ENCODE assay signal across 8 cellular contexts in genomic region chr22:27718186-27719032, GRCh38.
DNase-seq lines count a peak whose midpoint lies in the region; ATAC-seq and TF ChIP-seq lines count a peak whose summit lies in the region.

No MANE protein-coding gene starts in this region.

- H3K27me3 ChIP-seq in ascending aorta (no peaks in the 10 kb centered on the region), iPS-15b (ENCODE audit: control insufficient read depth, insufficient read depth, low read length) (no peaks in the 10 kb centered on the region), stomach (no peaks in the 10 kb centered on the region)

- WGBS in stomach, 5 donors, result 23 to 42% (median 35%) methylated on average over 8 to 10 of the region's 10 CpGs

- peak; percentile 62 for TF ChIP-seq EP300 in stomach (IDR thresholded peaks at IDR 0.05)

- no peaks in the 10 kb centered on the region for H3K9me3 ChIP-seq in ascending aorta
- H3K9me3 ChIP-seq in iPS-15b (ENCODE audit: control insufficient read depth, insufficient read depth, low read length), result no peaks in the 10 kb centered on the region
- peaks cover 0 to 9% (median 2%) of the 10 kb centered on the region in 4 donors for H3K9me3 ChIP-seq in stomach

- peak overlapping the region; percentile 13 for H3K9ac ChIP-seq in iPS-15b (ENCODE audit: low read depth, low read length)

- H3K27ac ChIP-seq in ascending aorta (peak overlapping the region in 1 of 2 donors; percentile 46), stomach (peak overlapping the region in 3 of 5 donors; percentile 3 to 60 (median 55))

- H3K36me3 ChIP-seq in ascending aorta (no peaks in the 10 kb centered on the region), iPS-15b (ENCODE audit: control insufficient read depth, insufficient read depth, low read length) (peaks cover 11% of the 10 kb centered on the region), stomach (no peaks in the 10 kb centered on the region)

- no peak overlapping the region for H3K4me3 ChIP-seq in HFF-Myc (replicated peaks; ENCODE audit: low read depth, low read length)
- no peak overlapping the region for H3K4me3 ChIP-seq in ascending aorta
- no peak overlapping the region for H3K4me3 ChIP-seq in iPS-15b (ENCODE audit: low read depth, low read length)
- H3K4me3 ChIP-seq in stomach, result no peak overlapping the region

- H3K4me1 ChIP-seq in ascending aorta, result peaks cover 2 to 3% of the 10 kb centered on the region in 2 donors
- peaks cover 18% of the 10 kb centered on the region for H3K4me1 ChIP-seq in iPS-15b (ENCODE audit: control insufficient read depth, insufficient read depth, low read length)
- peaks cover 0 to 21% (median 7%) of the 10 kb centered on the region in 4 donors for H3K4me1 ChIP-seq in stomach

- no peak for TF ChIP-seq POLR2A in stomach (IDR thresholded peaks at IDR 0.05)

- intact Hi-C loops in ascending aorta (cut with DNase I), result loop anchor here (2.0 to 5.0 kb wide), 2 partner anchors 28 to 46 kb away; no protein-coding TSS in a partner anchor
- intact Hi-C loops in stomach (cut with DNase I; ENCODE audit: low total_unique reads), result no loop called here

- ATAC-seq in GM18511 (IDR thresholded peaks at IDR 0.05; ENCODE audit: unreplicated experiment), result no peak

- TF ChIP-seq CTCF in HFF-Myc (IDR thresholded peaks at IDR 0.05; ENCODE audit: low read depth, low read length, missing control alignments), result no peak
- no peak for TF ChIP-seq CTCF in ascending aorta (IDR thresholded peaks at IDR 0.05)
- no peak for TF ChIP-seq CTCF in stomach (IDR thresholded peaks at IDR 0.05)

- DNase-seq in HFF-Myc (ENCODE audit: extremely low read depth, low read depth) (peak; percentile 84), ascending aorta (ENCODE audit: low spot score in 2 of 2) (peak; percentile 51 to 89), stomach (peak; percentile 33), NCI-H82 (lab: John Stamatoyannopoulos, UW) (no peak), Kasumi-1 (lab: John Stamatoyannopoulos, UW) (no peak), retina (no peak)

Comparison
In these comparisons a context has a peak if more than half of its experiments do, and no peak if none do; other contexts are left out.
1. DNase-seq: peak in HFF-Myc (single experiment), ascending aorta (2 of 2) and stomach (single experiment); none in NCI-H82 (single experiment), Kasumi-1 (0 of 2) and retina (single experiment).